ENCODE assay signal across 1 cellular context in the genomic region with DNA sequence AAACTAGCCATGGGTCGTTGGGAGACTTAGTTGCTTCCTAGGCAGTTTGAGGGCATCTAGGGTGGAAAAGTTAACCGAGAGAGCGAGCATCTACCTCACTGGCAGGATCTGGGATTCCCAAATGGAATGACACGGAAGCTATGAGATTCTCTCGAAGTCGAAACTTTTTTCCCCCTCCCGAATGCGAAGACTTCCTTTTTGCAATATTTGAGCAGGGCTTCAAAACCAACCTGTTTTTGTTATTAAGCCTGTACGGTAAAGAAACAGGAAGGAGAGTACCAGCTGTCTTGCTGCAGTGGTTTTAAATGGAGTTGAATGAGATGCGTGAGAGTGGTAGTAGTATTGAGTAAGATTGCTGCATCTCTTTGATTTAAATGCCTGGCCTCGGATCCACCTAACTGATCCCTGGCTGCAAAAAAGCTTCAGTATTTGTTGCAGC.
TF ChIP-seq lines count a peak whose summit lies in the region.

No MANE protein-coding gene starts in this region.

TF ChIP-seq in HepG2, 621 proteins besides CTCF, POLR2A, EP300 and RAD21 (continued from another document and continues in another):
- TF ChIP-seq, protein P1, sequence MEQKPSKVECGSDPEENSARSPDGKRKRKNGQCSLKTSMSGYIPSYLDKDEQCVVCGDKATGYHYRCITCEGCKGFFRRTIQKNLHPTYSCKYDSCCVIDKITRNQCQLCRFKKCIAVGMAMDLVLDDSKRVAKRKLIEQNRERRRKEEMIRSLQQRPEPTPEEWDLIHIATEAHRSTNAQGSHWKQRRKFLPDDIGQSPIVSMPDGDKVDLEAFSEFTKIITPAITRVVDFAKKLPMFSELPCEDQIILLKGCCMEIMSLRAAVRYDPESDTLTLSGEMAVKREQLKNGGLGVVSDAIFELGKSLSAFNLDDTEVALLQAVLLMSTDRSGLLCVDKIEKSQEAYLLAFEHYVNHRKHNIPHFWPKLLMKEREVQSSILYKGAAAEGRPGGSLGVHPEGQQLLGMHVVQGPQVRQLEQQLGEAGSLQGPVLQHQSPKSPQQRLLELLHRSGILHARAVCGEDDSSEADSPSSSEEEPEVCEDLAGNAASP (CRISPR knock-in tag; IDR thresholded peaks at IDR 0.05; ENCODE audit: borderline replicate concordance) = no peak
- TF ChIP-seq ZNF7 (CRISPR knock-in tag; IDR thresholded peaks at IDR 0.05) (no peak), ZBTB21 (CRISPR knock-in tag; IDR thresholded peaks at IDR 0.05) (no peak), RBAK (CRISPR knock-in tag; IDR thresholded peaks at IDR 0.05) (no peak), JUNB (CRISPR knock-in tag; IDR thresholded peaks at IDR 0.05; ENCODE audit: borderline replicate concordance) (no peak), ZNF552 (CRISPR knock-in tag; IDR thresholded peaks at IDR 0.05; ENCODE audit: borderline replicate concordance) (no peak), NKX3-1 (CRISPR knock-in tag; IDR thresholded peaks at IDR 0.05) (no peak), ZNF441 (CRISPR knock-in tag; IDR thresholded peaks at IDR 0.05; ENCODE audit: borderline replicate concordance) (no peak), ARID3A (IDR thresholded peaks at IDR 0.05; ENCODE audit: low read depth, low read length) (peak; percentile 62; the same call in 1 of the 2 replicates), ZNF777 (CRISPR knock-in tag; IDR thresholded peaks at IDR 0.05) (0 out of 2 replicates have a peak, but pooled peaks have one; percentile 9), ZNF605 (CRISPR knock-in tag; IDR thresholded peaks at IDR 0.05) (0 out of 2 replicates have a peak, but pooled peaks have one; percentile 19), HDAC1 (CRISPR knock-in tag; IDR thresholded peaks at IDR 0.05) (peak; percentile 39; the same call in 1 of the 2 replicates), ZFP37 (CRISPR knock-in tag; IDR thresholded peaks at IDR 0.05; ENCODE audit: borderline replicate concordance) (no peak), ZNF138 (CRISPR knock-in tag; IDR thresholded peaks at IDR 0.05; ENCODE audit: low read depth) (no peak), ZNF761 (CRISPR knock-in tag; conservative IDR thresholded peaks at IDR 0.05) (no peak), ZNF451 (CRISPR knock-in tag; IDR thresholded peaks at IDR 0.05) (no peak), ZNF704 (CRISPR knock-in tag; IDR thresholded peaks at IDR 0.05; ENCODE audit: borderline replicate concordance) (no peak), BRD4 (CRISPR knock-in tag; IDR thresholded peaks at IDR 0.05) (no peak), PHF5A (CRISPR knock-in tag; IDR thresholded peaks at IDR 0.05; ENCODE audit: low read depth, unreplicated experiment) (no peak), JUN (CRISPR knock-in tag; IDR thresholded peaks at IDR 0.05) (no peak), PAWR (CRISPR knock-in tag; IDR thresholded peaks at IDR 0.05; ENCODE audit: borderline replicate concordance) (no peak), ZNF3 (CRISPR knock-in tag; IDR thresholded peaks at IDR 0.05) (no peak), HOXA9 (CRISPR knock-in tag; IDR thresholded peaks at IDR 0.05; ENCODE audit: borderline replicate concordance) (no peak), NFE2L2 (IDR thresholded peaks at IDR 0.05; ENCODE audit: low read length) (no peak), TBX3 (IDR thresholded peaks at IDR 0.05; ENCODE audit: borderline replicate concordance) (no peak), CCDC6 (CRISPR knock-in tag; IDR thresholded peaks at IDR 0.05) (no peak), MAF1 (CRISPR knock-in tag; IDR thresholded peaks at IDR 0.05; ENCODE audit: borderline replicate concordance) (no peak), ATF5 (CRISPR knock-in tag; IDR thresholded peaks at IDR 0.05; ENCODE audit: low read depth) (no peak), ZNF883 (CRISPR knock-in tag; IDR thresholded peaks at IDR 0.05; ENCODE audit: not compliant biosample characterization) (no peak), ZNF619 (CRISPR knock-in tag; IDR thresholded peaks at IDR 0.05) (no peak), NCOA1 (CRISPR knock-in tag; IDR thresholded peaks at IDR 0.05) (no peak), ZNF766 (CRISPR knock-in tag; IDR thresholded peaks at IDR 0.05; ENCODE audit: borderline replicate concordance) (peak; percentile 41; the same call in 1 of the 2 replicates), SYNCRIP (IDR thresholded peaks at IDR 0.05; ENCODE audit: insufficient read depth, low read depth, low read length) (no peak), ZNF17 (CRISPR knock-in tag; IDR thresholded peaks at IDR 0.05) (no peak), RBM39 (IDR thresholded peaks at IDR 0.05; ENCODE audit: low read depth, low read length, poor library complexity, severe bottlenecking) (no peak), EHMT2 (IDR thresholded peaks at IDR 0.05; ENCODE audit: borderline replicate concordance, low read depth, low read length) (no peak), GTF2F1 (IDR thresholded peaks at IDR 0.05; ENCODE audit: low read length) (no peak)
- TF ChIP-seq, protein P2, sequence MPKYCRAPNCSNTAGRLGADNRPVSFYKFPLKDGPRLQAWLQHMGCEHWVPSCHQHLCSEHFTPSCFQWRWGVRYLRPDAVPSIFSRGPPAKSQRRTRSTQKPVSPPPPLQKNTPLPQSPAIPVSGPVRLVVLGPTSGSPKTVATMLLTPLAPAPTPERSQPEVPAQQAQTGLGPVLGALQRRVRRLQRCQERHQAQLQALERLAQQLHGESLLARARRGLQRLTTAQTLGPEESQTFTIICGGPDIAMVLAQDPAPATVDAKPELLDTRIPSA (CRISPR knock-in tag; IDR thresholded peaks at IDR 0.05; ENCODE audit: borderline replicate concordance) = no peak
- TF ChIP-seq, protein P3, sequence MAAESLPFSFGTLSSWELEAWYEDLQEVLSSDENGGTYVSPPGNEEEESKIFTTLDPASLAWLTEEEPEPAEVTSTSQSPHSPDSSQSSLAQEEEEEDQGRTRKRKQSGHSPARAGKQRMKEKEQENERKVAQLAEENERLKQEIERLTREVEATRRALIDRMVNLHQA (CRISPR knock-in tag; IDR thresholded peaks at IDR 0.05) = no peak
- TF ChIP-seq, protein P4, sequence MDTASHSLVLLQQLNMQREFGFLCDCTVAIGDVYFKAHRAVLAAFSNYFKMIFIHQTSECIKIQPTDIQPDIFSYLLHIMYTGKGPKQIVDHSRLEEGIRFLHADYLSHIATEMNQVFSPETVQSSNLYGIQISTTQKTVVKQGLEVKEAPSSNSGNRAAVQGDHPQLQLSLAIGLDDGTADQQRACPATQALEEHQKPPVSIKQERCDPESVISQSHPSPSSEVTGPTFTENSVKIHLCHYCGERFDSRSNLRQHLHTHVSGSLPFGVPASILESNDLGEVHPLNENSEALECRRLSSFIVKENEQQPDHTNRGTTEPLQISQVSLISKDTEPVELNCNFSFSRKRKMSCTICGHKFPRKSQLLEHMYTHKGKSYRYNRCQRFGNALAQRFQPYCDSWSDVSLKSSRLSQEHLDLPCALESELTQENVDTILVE (CRISPR knock-in tag; IDR thresholded peaks at IDR 0.05) = no peak; the same call in 1 of the 2 replicates
- TF ChIP-seq, protein P5, sequence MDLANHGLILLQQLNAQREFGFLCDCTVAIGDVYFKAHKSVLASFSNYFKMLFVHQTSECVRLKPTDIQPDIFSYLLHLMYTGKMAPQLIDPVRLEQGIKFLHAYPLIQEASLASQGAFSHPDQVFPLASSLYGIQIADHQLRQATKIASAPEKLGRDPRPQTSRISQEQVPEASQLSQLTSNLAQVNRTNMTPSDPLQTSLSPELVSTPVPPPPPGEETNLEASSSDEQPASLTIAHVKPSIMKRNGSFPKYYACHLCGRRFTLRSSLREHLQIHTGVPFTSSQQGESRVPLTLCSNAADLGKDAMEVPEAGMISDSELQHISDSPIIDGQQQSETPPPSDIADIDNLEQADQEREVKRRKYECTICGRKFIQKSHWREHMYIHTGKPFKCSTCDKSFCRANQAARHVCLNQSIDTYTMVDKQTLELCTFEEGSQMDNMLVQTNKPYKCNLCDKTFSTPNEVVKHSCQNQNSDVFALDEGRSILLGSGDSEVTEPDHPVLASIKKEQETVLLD (CRISPR knock-in tag; IDR thresholded peaks at IDR 0.05; ENCODE audit: low read depth) = no peak
- TF ChIP-seq, protein P6, sequence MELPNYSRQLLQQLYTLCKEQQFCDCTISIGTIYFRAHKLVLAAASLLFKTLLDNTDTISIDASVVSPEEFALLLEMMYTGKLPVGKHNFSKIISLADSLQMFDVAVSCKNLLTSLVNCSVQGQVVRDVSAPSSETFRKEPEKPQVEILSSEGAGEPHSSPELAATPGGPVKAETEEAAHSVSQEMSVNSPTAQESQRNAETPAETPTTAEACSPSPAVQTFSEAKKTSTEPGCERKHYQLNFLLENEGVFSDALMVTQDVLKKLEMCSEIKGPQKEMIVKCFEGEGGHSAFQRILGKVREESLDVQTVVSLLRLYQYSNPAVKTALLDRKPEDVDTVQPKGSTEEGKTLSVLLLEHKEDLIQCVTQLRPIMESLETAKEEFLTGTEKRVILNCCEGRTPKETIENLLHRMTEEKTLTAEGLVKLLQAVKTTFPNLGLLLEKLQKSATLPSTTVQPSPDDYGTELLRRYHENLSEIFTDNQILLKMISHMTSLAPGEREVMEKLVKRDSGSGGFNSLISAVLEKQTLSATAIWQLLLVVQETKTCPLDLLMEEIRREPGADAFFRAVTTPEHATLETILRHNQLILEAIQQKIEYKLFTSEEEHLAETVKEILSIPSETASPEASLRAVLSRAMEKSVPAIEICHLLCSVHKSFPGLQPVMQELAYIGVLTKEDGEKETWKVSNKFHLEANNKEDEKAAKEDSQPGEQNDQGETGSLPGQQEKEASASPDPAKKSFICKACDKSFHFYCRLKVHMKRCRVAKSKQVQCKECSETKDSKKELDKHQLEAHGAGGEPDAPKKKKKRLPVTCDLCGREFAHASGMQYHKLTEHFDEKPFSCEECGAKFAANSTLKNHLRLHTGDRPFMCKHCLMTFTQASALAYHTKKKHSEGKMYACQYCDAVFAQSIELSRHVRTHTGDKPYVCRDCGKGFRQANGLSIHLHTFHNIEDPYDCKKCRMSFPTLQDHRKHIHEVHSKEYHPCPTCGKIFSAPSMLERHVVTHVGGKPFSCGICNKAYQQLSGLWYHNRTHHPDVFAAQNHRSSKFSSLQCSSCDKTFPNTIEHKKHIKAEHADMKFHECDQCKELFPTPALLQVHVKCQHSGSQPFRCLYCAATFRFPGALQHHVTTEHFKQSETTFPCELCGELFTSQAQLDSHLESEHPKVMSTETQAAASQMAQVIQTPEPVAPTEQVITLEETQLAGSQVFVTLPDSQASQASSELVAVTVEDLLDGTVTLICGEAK (IDR thresholded peaks at IDR 0.05) = no peak
- TF ChIP-seq, protein P6 (CRISPR knock-in tag; IDR thresholded peaks at IDR 0.05) = no peak
